In genomic region chr11:1482581-1483444, GRCh38 we compare ENCODE assay signal across 11 cellular contexts. TPM values are rescaled to one million over a fixed set of nuclear protein-coding genes. Genes with fewer than 3 reads are reported as not detected.
DNase-seq lines count a peak whose midpoint lies in the region; ATAC-seq and TF ChIP-seq lines count a peak whose summit lies in the region.
"Had no signal": no experiment of that assay in that cellular context is flagged by ENCODE, and none has a peak within 500 bp of the region (broad histone marks: within the 10 kb centered on the region; RNA-seq: fewer than 3 reads in every experiment).

No MANE protein-coding gene starts in this region.

- TF ChIP-seq CTCF in BE2C (IDR thresholded peaks at IDR 0.05; ENCODE audit: low read depth, low read length) (no peak), OCI-LY3 (IDR thresholded peaks at IDR 0.05; ENCODE audit: low read depth, low read length) (peak; percentile 23), heart right ventricle (IDR thresholded peaks at IDR 0.05) (peak in 1 of 9 donors; percentile 9), retinal pigment epithelial cell (conservative IDR thresholded peaks at IDR 0.05; ENCODE audit: low read depth, low read length) (peak; percentile 9)

- peaks cover 5% of the 10 kb centered on the region for H3K4me1 Mint-ChIP-seq in activated CD8-positive, alpha-beta memory T cell treated with anti-CD3 and anti-CD28 coated beads, Interleukin-2, amount 10 ng/mL, durations not matched to agents 7 days and 5 days

- no peaks in the 10 kb centered on the region for H3K9me3 Mint-ChIP-seq in activated CD8-positive, alpha-beta memory T cell treated with anti-CD3 and anti-CD28 coated beads, Interleukin-2, amount 10 ng/mL, durations not matched to agents 7 days and 5 days (ENCODE audit: low read depth)
- H3K9me3 Mint-ChIP-seq: activated B cell treated with CpG ODN at 0.5 μM for 24 hours; naive thymus-derived CD8-positive, alpha-beta T cell had no signal

- H3K36me3 Mint-ChIP-seq in activated CD8-positive, alpha-beta memory T cell treated with anti-CD3 and anti-CD28 coated beads, Interleukin-2, amount 10 ng/mL, durations not matched to agents 7 days and 5 days, result no peaks in the 10 kb centered on the region

- DNase-seq in BE2C (peak; percentile 4), heart right ventricle (peak in 1 of 2 donors; percentile 36), retinal pigment epithelial cell (ENCODE audit: low read depth) (no peak), NCI-H69 (lab: John Stamatoyannopoulos, UW) (no peak), NCI-H1436 (lab: John Stamatoyannopoulos, UW) (no peak)
- no peak for DNase-seq in activated CD8-positive, alpha-beta memory T cell treated with anti-CD3 and anti-CD28 coated beads, Interleukin-2, amount 10 ng/mL, durations not matched to agents 7 days and 5 days
- DNase-seq: activated B cell treated with CpG ODN at 0.5 μM for 24 hours, small intestine had no signal

- no peak overlapping the region for H2AFZ ChIP-seq in OCI-LY3 (ENCODE audit: low read depth, low read length)

- H3K4me2 ChIP-seq in OCI-LY3 (ENCODE audit: low read length), result no peak overlapping the region

- H3K27me3 ChIP-seq in BE2C (no peaks in the 10 kb centered on the region), OCI-LY3 (ENCODE audit: low read depth, low read length) (no peaks in the 10 kb centered on the region), heart right ventricle (no peaks in the 10 kb centered on the region)

- H3K9me3 ChIP-seq in BE2C (no peaks in the 10 kb centered on the region), OCI-LY3 (ENCODE audit: insufficient read depth, low read length) (no peaks in the 10 kb centered on the region), heart right ventricle (no peaks in the 10 kb centered on the region)

- no peak overlapping the region for H3K9ac ChIP-seq in OCI-LY3 (ENCODE audit: low read length)

- WGBS in heart right ventricle, 2 donors, result 65 to 69% methylated on average over 32 of the region's 32 CpGs

- ATAC-seq in heart right ventricle (peak in 7 of 8 donors; percentile 2 to 39 (median 20)), HG02571 (IDR thresholded peaks at IDR 0.05; ENCODE audit: unreplicated experiment) (no peak)
- ATAC-seq in activated CD8-positive, alpha-beta memory T cell treated with anti-CD3 and anti-CD28 coated beads, Interleukin-2, amount 10 ng/mL, durations not matched to agents 7 days and 5 days, result no peak
- ATAC-seq: naive thymus-derived CD8-positive, alpha-beta T cell had no signal

- H3K27me3 Mint-ChIP-seq in activated CD8-positive, alpha-beta memory T cell treated with anti-CD3 and anti-CD28 coated beads, Interleukin-2, amount 10 ng/mL, durations not matched to agents 7 days and 5 days, result no peaks in the 10 kb centered on the region
- H3K27me3 Mint-ChIP-seq: activated B cell treated with CpG ODN at 0.5 μM for 24 hours; naive thymus-derived CD8-positive, alpha-beta T cell had no signal

- CTCF ChIA-PET in activated CD8-positive, alpha-beta memory T cell treated with anti-CD3 and anti-CD28 coated beads, Interleukin-2, amount 10 ng/mL, durations not matched to agents 7 days and 5 days (lab: Charles Lee), result no interaction called here

- H3K36me3 ChIP-seq in BE2C (no peaks in the 10 kb centered on the region), OCI-LY3 (replicated peaks; ENCODE audit: low read depth, low read length) (no peaks in the 10 kb centered on the region), heart right ventricle (peaks cover 0 to 39% (median 24%) of the 10 kb centered on the region in 9 donors)

- intact Hi-C loops in heart right ventricle (cut with DNase I), result no loop called here

- H3K4me3 ChIP-seq in BE2C (ENCODE audit: low read depth, low read length), result no peak overlapping the region
- H3K4me3 ChIP-seq in OCI-LY3 (ENCODE audit: low read length), result no peak overlapping the region
- H3K4me3 ChIP-seq in heart right ventricle, result no peak overlapping the region
- no peak overlapping the region for H3K4me3 ChIP-seq in retinal pigment epithelial cell (ENCODE audit: low read length)

- H3K4me3 Mint-ChIP-seq in activated CD8-positive, alpha-beta memory T cell treated with anti-CD3 and anti-CD28 coated beads, Interleukin-2, amount 10 ng/mL, durations not matched to agents 7 days and 5 days, result no peak overlapping the region
- H3K4me3 Mint-ChIP-seq: activated B cell treated with CpG ODN at 0.5 μM for 24 hours; naive thymus-derived CD8-positive, alpha-beta T cell had no signal

- no peaks in the 10 kb centered on the region for H3K4me1 ChIP-seq in BE2C
- 0 out of 2 replicates have a peak, but pooled peaks cover 4% of the 10 kb centered on the region for H3K4me1 ChIP-seq in OCI-LY3 (ENCODE audit: low read length)
- H3K4me1 ChIP-seq in heart right ventricle, result peaks cover 47 to 86% (median 63%) of the 10 kb centered on the region in 9 donors

- H3K27ac Mint-ChIP-seq in activated CD8-positive, alpha-beta memory T cell treated with anti-CD3 and anti-CD28 coated beads, Interleukin-2, amount 10 ng/mL, durations not matched to agents 7 days and 5 days, result no peak overlapping the region
- H3K27ac Mint-ChIP-seq: activated B cell treated with CpG ODN at 0.5 μM for 24 hours had no signal

- H4K20me1 ChIP-seq in OCI-LY3 (ENCODE audit: insufficient read depth, low read length), result peaks cover 38% of the 10 kb centered on the region

- H3K79me2 ChIP-seq in OCI-LY3 (ENCODE audit: low read length), result peaks cover 3% of the 10 kb centered on the region; the same call in 1 of the 2 replicates

- H3K27ac ChIP-seq in OCI-LY3 (ENCODE audit: low read length) (no peak overlapping the region), heart right ventricle (peak overlapping the region in 8 of 10 donors; percentile 29 to 52 (median 44))

RNA-seq across cellular contexts. Expression of gene MOB2, which starts 3.8 kb away (rescaled TPM):
- polyA plus RNA-seq in BE2C (2012; ENCODE audit: insufficient read depth, insufficient read length, low read depth), result 46.1 TPM
- 10 to 100 TPM; 36.8 to 59.1 (median 45.2) TPM for total RNA-seq in heart right ventricle
- polyA plus RNA-seq in heart right ventricle, result 10 to 100 TPM; 25.2 to 57.9 TPM
- total RNA-seq in activated CD8-positive, alpha-beta memory T cell treated with anti-CD3 and anti-CD28 coated beads, Interleukin-2, amount 10 ng/mL, durations not matched to agents 7 days and 5 days, result 10 to 100 TPM; 34.1 to 34.7 TPM

Comparison
In these comparisons a context has a peak if more than half of its experiments do, and no peak if none do; other contexts are left out.
1. ATAC-seq: peak in heart right ventricle (7 of 8); none in HG02571 (single experiment) and activated CD8-positive, alpha-beta memory T cell treated with anti-CD3 and anti-CD28 coated beads, Interleukin-2, amount 10 ng/mL, durations not matched to agents 7 days and 5 days (single experiment).